In the genomic region with DNA sequence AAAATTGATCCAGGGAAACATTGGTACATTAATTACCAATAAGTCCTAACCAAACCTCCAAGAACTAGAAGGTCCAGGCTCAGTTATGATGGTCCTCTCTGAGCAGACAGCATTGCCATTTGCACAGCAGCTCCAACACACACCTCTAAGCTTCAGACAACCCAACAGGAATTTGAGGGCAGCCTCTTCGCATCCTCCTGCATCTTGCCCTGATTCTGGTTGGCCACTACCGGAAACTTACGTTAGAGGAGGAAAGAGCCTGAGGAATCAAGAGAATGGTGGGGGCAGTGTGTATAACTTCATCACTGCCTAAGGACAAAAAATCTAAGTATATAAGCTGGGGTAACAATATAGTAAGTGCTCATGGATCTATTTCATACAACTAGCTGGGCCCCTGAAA, we compare ENCODE assay signal across 17 cellular contexts. TPM values are rescaled to one million over a fixed set of nuclear protein-coding genes. Genes with fewer than 3 reads are reported as not detected.
A peak's percentile ranks its signal among the peaks of the same experiment; 100 is the strongest.
DNase-seq lines count a peak whose midpoint lies in the region; ATAC-seq and TF ChIP-seq lines count a peak whose summit lies in the region.
"Had no signal": no experiment of that assay in that cellular context is flagged by ENCODE, and none has a peak within 500 bp of the region (broad histone marks: within the 10 kb centered on the region; RNA-seq: fewer than 3 reads in every experiment).

No MANE protein-coding gene starts in this region.

- H3K9me3 ChIP-seq in OCI-LY1 (ENCODE audit: low read length) (no peaks in the 10 kb centered on the region), left lung (no peaks in the 10 kb centered on the region)
- H3K9me3 ChIP-seq: A549, gastroesophageal sphincter, stomach had no signal

- ATAC-seq in activated CD8-positive, alpha-beta memory T cell treated with anti-CD3 and anti-CD28 coated beads, Interleukin-2, amount 10 ng/mL, durations not matched to agents 7 days and 5 days = peak; percentile 24
- ATAC-seq in HG03175 (IDR thresholded peaks at IDR 0.05; ENCODE audit: unreplicated experiment) = no peak
- ATAC-seq in left lung = no peak
- ATAC-seq: A549, gastroesophageal sphincter, Panc1 had no signal

- no peaks in the 10 kb centered on the region for H4K20me1 ChIP-seq in OCI-LY1 (ENCODE audit: insufficient read depth, low read length)

- peak overlapping the region; percentile 79 for H3K4me2 ChIP-seq in OCI-LY1 (ENCODE audit: low read length)
- H3K4me2 ChIP-seq: A549 had no signal

- peak; percentile 56 for DNase-seq in activated CD8-positive, alpha-beta memory T cell treated with anti-CD3 and anti-CD28 coated beads, Interleukin-2, amount 10 ng/mL, durations not matched to agents 7 days and 5 days
- DNase-seq in activated CD8-positive, alpha-beta memory T cell treated with anti-CD3 and anti-CD28 coated beads, Interleukin-2, amount 50 U/mL, for 48 hours = no peak
- DNase-seq in NCI-H1436 treated with DMSO at 0.1 percent for 48 hours (lab: John Stamatoyannopoulos, UW) (no peak), left lung (no peak)
- DNase-seq: COR-L47, GF-D8, mammary epithelial cell, NCI-H146, NCI-H510A, stomach had no signal

- H3K79me2 ChIP-seq in OCI-LY1 (ENCODE audit: insufficient read depth, low read length) = peaks cover 55% of the 10 kb centered on the region

- no peaks in the 10 kb centered on the region for H3K27me3 Mint-ChIP-seq in activated CD8-positive, alpha-beta memory T cell treated with anti-CD3 and anti-CD28 coated beads, Interleukin-2, amount 10 ng/mL, durations not matched to agents 7 days and 5 days
- no peaks in the 10 kb centered on the region for H3K27me3 Mint-ChIP-seq in activated naive CD4-positive, alpha-beta T cell treated with anti-CD3 and anti-CD28 coated beads, Interleukin-2, amount 50 U/mL, for 24 hours
- H3K27me3 Mint-ChIP-seq in nephron (ENCODE audit: low read depth) = no peaks in the 10 kb centered on the region

- H3K4me3 ChIP-seq in OCI-LY1 (ENCODE audit: low read depth, low read length, poor library complexity, severe bottlenecking) = peak overlapping the region; percentile 59
- H3K4me3 ChIP-seq in left lung = no peak overlapping the region
- H3K4me3 ChIP-seq: A549, gastroesophageal sphincter, stomach had no signal

- peaks cover 73% of the 10 kb centered on the region for H3K4me1 Mint-ChIP-seq in activated CD8-positive, alpha-beta memory T cell treated with anti-CD3 and anti-CD28 coated beads, Interleukin-2, amount 10 ng/mL, durations not matched to agents 7 days and 5 days
- H3K4me1 Mint-ChIP-seq in activated naive CD4-positive, alpha-beta T cell treated with anti-CD3 and anti-CD28 coated beads, Interleukin-2, amount 50 U/mL, for 24 hours = peaks cover 81% of the 10 kb centered on the region
- H3K4me1 Mint-ChIP-seq in nephron = peaks cover 45% of the 10 kb centered on the region

- H2AFZ ChIP-seq in OCI-LY1 (ENCODE audit: low read length) = no peak overlapping the region

- H3K36me3 Mint-ChIP-seq in activated CD8-positive, alpha-beta memory T cell treated with anti-CD3 and anti-CD28 coated beads, Interleukin-2, amount 10 ng/mL, durations not matched to agents 7 days and 5 days = peaks cover 26% of the 10 kb centered on the region
- peaks cover 10% of the 10 kb centered on the region for H3K36me3 Mint-ChIP-seq in activated naive CD4-positive, alpha-beta T cell treated with anti-CD3 and anti-CD28 coated beads, Interleukin-2, amount 50 U/mL, for 24 hours
- H3K36me3 Mint-ChIP-seq in nephron (ENCODE audit: low read depth) = no peaks in the 10 kb centered on the region

- TF ChIP-seq CTCF in OCI-LY1 (IDR thresholded peaks at IDR 0.05; ENCODE audit: low read length) = no peak
- TF ChIP-seq CTCF in nephron (IDR thresholded peaks at IDR 0.05; ENCODE audit: unreplicated experiment in 3 of 3) = no peak
- TF ChIP-seq CTCF in left lung (IDR thresholded peaks at IDR 0.05) = no peak

- peak overlapping the region; percentile 59; the same call in 1 of the 2 replicates for H3K9ac ChIP-seq in OCI-LY1 (ENCODE audit: low read length)

- CTCF ChIA-PET in activated CD8-positive, alpha-beta memory T cell treated with anti-CD3 and anti-CD28 coated beads, Interleukin-2, amount 10 ng/mL, durations not matched to agents 7 days and 5 days (lab: Charles Lee) = interaction anchor here (0.6 to 5.1 kb wide), 10 partner anchors 9 to 181 kb away, joined by 3 to 42 read pairs (median 10); a partner anchor contains a TSS

- H3K4me1 ChIP-seq in OCI-LY1 (ENCODE audit: insufficient read depth, low read length, severe bottlenecking) (peaks cover 85% of the 10 kb centered on the region), left lung (peaks cover under 1 to 31% of the 10 kb centered on the region in 2 donors)
- H3K4me1 ChIP-seq: A549 had no signal

- H3F3A ChIP-seq in OCI-LY1 (ENCODE audit: insufficient read depth, low read length) = peaks cover 10% of the 10 kb centered on the region

- H3K9me2 ChIP-seq in OCI-LY1 (ENCODE audit: low read depth, low read length) = no peaks in the 10 kb centered on the region

- intact Hi-C loops in left lung (cut with DNase I) = no loop called here

- peaks cover 28% of the 10 kb centered on the region; the same call in 1 of the 2 replicates for H3K36me3 ChIP-seq in OCI-LY1 (ENCODE audit: insufficient read depth, low read length)
- H3K36me3 ChIP-seq in left lung = no peaks in the 10 kb centered on the region
- H3K36me3 ChIP-seq: gastroesophageal sphincter had no signal

- peak overlapping the region; percentile 94 for H3K27ac Mint-ChIP-seq in activated CD8-positive, alpha-beta memory T cell treated with anti-CD3 and anti-CD28 coated beads, Interleukin-2, amount 10 ng/mL, durations not matched to agents 7 days and 5 days
- H3K27ac Mint-ChIP-seq in activated naive CD4-positive, alpha-beta T cell treated with anti-CD3 and anti-CD28 coated beads, Interleukin-2, amount 50 U/mL, for 24 hours = peak overlapping the region; percentile 98
- peak overlapping the region; percentile 86 to 95 (median 89) for H3K27ac Mint-ChIP-seq in nephron

- H3K27me3 ChIP-seq in OCI-LY1 (ENCODE audit: insufficient read depth, low read length) (no peaks in the 10 kb centered on the region), left lung (no peaks in the 10 kb centered on the region)
- H3K27me3 ChIP-seq: gastroesophageal sphincter, stomach had no signal

- H3K9me3 Mint-ChIP-seq in activated CD8-positive, alpha-beta memory T cell treated with anti-CD3 and anti-CD28 coated beads, Interleukin-2, amount 10 ng/mL, durations not matched to agents 7 days and 5 days (ENCODE audit: low read depth) = no peaks in the 10 kb centered on the region
- H3K9me3 Mint-ChIP-seq in activated naive CD4-positive, alpha-beta T cell treated with anti-CD3 and anti-CD28 coated beads, Interleukin-2, amount 50 U/mL, for 24 hours = peaks cover 8% of the 10 kb centered on the region
- H3K9me3 Mint-ChIP-seq in nephron = no peaks in the 10 kb centered on the region

- H3K27ac ChIP-seq in OCI-LY1 (ENCODE audit: low read depth, low read length, poor library complexity, severe bottlenecking) (peak overlapping the region; percentile 93), left lung (peak overlapping the region in 1 of 2 donors; percentile 37)
- H3K27ac ChIP-seq: A549 had no signal

- peak overlapping the region; percentile 69 for H3K4me3 Mint-ChIP-seq in activated CD8-positive, alpha-beta memory T cell treated with anti-CD3 and anti-CD28 coated beads, Interleukin-2, amount 10 ng/mL, durations not matched to agents 7 days and 5 days
- H3K4me3 Mint-ChIP-seq in activated naive CD4-positive, alpha-beta T cell treated with anti-CD3 and anti-CD28 coated beads, Interleukin-2, amount 50 U/mL, for 24 hours = peak overlapping the region; percentile 80
- no peak overlapping the region for H3K4me3 Mint-ChIP-seq in nephron

RNA-seq across cellular contexts. Expression of a gene that starts 15.7 kb away (rescaled TPM):
- total RNA-seq in activated CD8-positive, alpha-beta memory T cell treated with anti-CD3 and anti-CD28 coated beads, Interleukin-2, amount 10 ng/mL, durations not matched to agents 7 days and 5 days = 10 to 100 TPM; 31.6 to 44.9 TPM
- 10 to 100 TPM; 11.9 to 13.4 TPM for total RNA-seq in left lung

RNA-seq across cellular contexts. Expression of a gene that starts 40.3 kb away (rescaled TPM):
- total RNA-seq in activated CD8-positive, alpha-beta memory T cell treated with anti-CD3 and anti-CD28 coated beads, Interleukin-2, amount 10 ng/mL, durations not matched to agents 7 days and 5 days = 10 to 100 TPM; 76.9 to 80.6 TPM
- 10 to 100 TPM; 51.3 to 55.4 TPM for total RNA-seq in left lung

RNA-seq across cellular contexts. Expression of a gene that starts 40.5 kb away (rescaled TPM):
- 10 to 100 TPM; 47.3 to 78.1 TPM for total RNA-seq in activated CD8-positive, alpha-beta memory T cell treated with anti-CD3 and anti-CD28 coated beads, Interleukin-2, amount 10 ng/mL, durations not matched to agents 7 days and 5 days
- 10 to 100 TPM; 48.8 to 74.9 TPM for total RNA-seq in left lung

Comparison
In these comparisons a context has a peak if more than half of its experiments do, and no peak if none do; other contexts are left out.
1. H3K4me3 Mint-ChIP-seq: peak in activated CD8-positive, alpha-beta memory T cell treated with anti-CD3 and anti-CD28 coated beads, Interleukin-2, amount 10 ng/mL, durations not matched to agents 7 days and 5 days (single experiment) and activated naive CD4-positive, alpha-beta T cell treated with anti-CD3 and anti-CD28 coated beads, Interleukin-2, amount 50 U/mL, for 24 hours (single experiment); none in nephron (0 of 3).
2. Peak in every context shown above with its lines, with median percentiles within 50 percentile points of each other: H3K27ac Mint-ChIP-seq.